ENCODE assay signal across 1 cellular context in genomic region chr12:93736640-93737178, GRCh38.
TF ChIP-seq lines count a peak whose summit lies in the region.

No MANE protein-coding gene starts in this region.

TF ChIP-seq in HEK293, 187 proteins besides CTCF, POLR2A, EP300 and RAD21 (continued from another document):
- TF ChIP-seq ZSCAN5A (tag by site-specific recombination; IDR thresholded peaks at IDR 0.05) (no peak), ZNF544 (tag by site-specific recombination; IDR thresholded peaks at IDR 0.05) (no peak), ZNF658 (tag by site-specific recombination; IDR thresholded peaks at IDR 0.05) (no peak), ZNF132 (tag by site-specific recombination; IDR thresholded peaks at IDR 0.05; ENCODE audit: borderline replicate concordance) (no peak), ZNF670 (tag by site-specific recombination; IDR thresholded peaks at IDR 0.05; ENCODE audit: low read depth) (no peak), ZBTB10 (tag by site-specific recombination; IDR thresholded peaks at IDR 0.05) (no peak)
